Comparison of ENCODE assay signal across 8 cellular contexts in the genomic region with DNA sequence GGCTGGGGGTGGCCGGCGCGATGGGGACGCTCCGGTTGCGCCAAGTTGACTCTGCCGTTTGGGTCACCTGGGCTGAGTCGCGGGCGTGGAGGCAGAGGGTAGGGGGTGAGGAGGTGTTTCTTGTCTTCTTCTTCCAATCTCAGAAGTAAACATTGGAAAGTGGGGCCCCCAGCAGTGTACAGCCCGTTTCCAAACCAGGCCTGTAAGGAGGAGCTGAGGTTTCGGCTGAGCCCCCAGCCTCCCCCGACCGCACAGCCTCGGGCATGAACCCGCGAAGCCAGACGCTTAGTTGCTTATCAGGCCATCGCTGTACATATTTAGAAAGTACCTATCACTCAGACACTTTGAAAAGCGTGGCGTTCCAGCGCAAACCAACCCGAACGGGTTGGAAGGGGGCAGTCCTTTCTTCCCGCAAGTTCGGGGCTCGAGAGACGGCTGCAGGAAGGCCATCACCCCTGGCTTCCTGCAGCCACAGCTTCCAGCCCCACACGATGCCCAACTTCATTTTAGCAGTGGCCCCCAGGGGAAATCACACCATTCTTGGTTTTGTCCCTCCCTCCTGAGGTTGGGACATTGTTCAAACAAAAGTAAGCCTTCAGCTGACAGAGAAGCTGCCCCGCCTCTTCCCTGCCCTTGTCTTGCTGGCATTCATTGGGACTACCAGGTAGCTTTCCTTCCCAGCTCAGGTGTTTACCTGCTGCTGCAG.
DNase-seq lines count a peak whose midpoint lies in the region; ATAC-seq and TF ChIP-seq lines count a peak whose summit lies in the region.

No MANE protein-coding gene starts in this region.

- H3K4me3 ChIP-seq in choroid plexus epithelial cell (ENCODE audit: low read depth, low read length) (peak overlapping the region; percentile 37), mucosa of descending colon (no peak overlapping the region), uterus (no peak overlapping the region)

- no peak for TF ChIP-seq POLR2A in uterus (IDR thresholded peaks at IDR 0.05)

- peak; percentile 16 for DNase-seq in stimulated activated CD4-positive, alpha-beta T cell treated with anti-CD3 and anti-CD28 coated beads, Interleukin-12 subunit alpha, Interleukin-12 subunit beta, amount 100 ng/mL, for 4 hours
- no peak for DNase-seq in stimulated activated CD4-positive, alpha-beta T cell treated with anti-CD3 and anti-CD28 coated beads, Interleukin-2, amount 100 ng/mL, for 48 hours
- DNase-seq in choroid plexus epithelial cell (ENCODE audit: low read depth), result no peak
- peak; percentile 62 to 76 (median 65) for DNase-seq in mucosa of descending colon
- DNase-seq in uterus, result peak in 1 of 2 donors; percentile 21

- H3K4me1 ChIP-seq in mucosa of descending colon (ENCODE audit: low read depth), result peaks cover 3% of the 10 kb centered on the region
- H3K4me1 ChIP-seq in uterus, result peaks cover 0 to 8% of the 10 kb centered on the region in 2 donors

- no peaks in the 10 kb centered on the region for H3K27me3 ChIP-seq in uterus

- TF ChIP-seq CTCF in choroid plexus epithelial cell (conservative IDR thresholded peaks at IDR 0.05; ENCODE audit: low read depth, low read length) (no peak), mucosa of descending colon (IDR thresholded peaks at IDR 0.05) (no peak), uterus (IDR thresholded peaks at IDR 0.05) (no peak)

- intact Hi-C loops in mucosa of descending colon (cut with DNase I, micrococcal nuclease), result no loop called here
- intact Hi-C loops in uterus (cut with DNase I; ENCODE audit: low total_unique reads), result no loop called here

- H3K9me3 ChIP-seq in mucosa of descending colon (no peaks in the 10 kb centered on the region), uterus (no peaks in the 10 kb centered on the region)

- H3K27ac ChIP-seq in uterus, result peak overlapping the region; percentile 66 to 86

- ATAC-seq in mucosa of descending colon, result peak; percentile 83
- ATAC-seq in HG03135 (IDR thresholded peaks at IDR 0.05; ENCODE audit: unreplicated experiment), result no peak
- ATAC-seq in HG03045 (IDR thresholded peaks at IDR 0.05; ENCODE audit: unreplicated experiment), result no peak
- no peak for ATAC-seq in HG03025 (IDR thresholded peaks at IDR 0.05; ENCODE audit: low FRiP score, unreplicated experiment)

- H3K36me3 ChIP-seq in mucosa of descending colon (ENCODE audit: low read depth) (no peaks in the 10 kb centered on the region), uterus (no peaks in the 10 kb centered on the region)

Comparison
In these comparisons a context has a peak if more than half of its experiments do, and no peak if none do; other contexts are left out.
1. DNase-seq: peak in stimulated activated CD4-positive, alpha-beta T cell treated with anti-CD3 and anti-CD28 coated beads, Interleukin-12 subunit alpha, Interleukin-12 subunit beta, amount 100 ng/mL, for 4 hours (single experiment) and mucosa of descending colon (3 of 3); none in stimulated activated CD4-positive, alpha-beta T cell treated with anti-CD3 and anti-CD28 coated beads, Interleukin-2, amount 100 ng/mL, for 48 hours (0 of 2) and choroid plexus epithelial cell (single experiment).